ENCODE assay signal across 8 cellular contexts in genomic region chr4:38860788-38861424, GRCh38. TPM values are rescaled to one million over a fixed set of nuclear protein-coding genes. Genes with fewer than 3 reads are reported as not detected.
DNase-seq lines count a peak whose midpoint lies in the region; ATAC-seq and TF ChIP-seq lines count a peak whose summit lies in the region.

No MANE protein-coding gene starts in this region.

- no peak overlapping the region for H3K27ac Mint-ChIP-seq in activated naive CD8-positive, alpha-beta T cell treated with anti-CD3 and anti-CD28 coated beads, Interleukin-2, amount 10 ng/mL, durations not matched to agents 7 days and 5 days

- ATAC-seq in HG03196 (IDR thresholded peaks at IDR 0.05; ENCODE audit: unreplicated experiment) = peak; percentile 49
- ATAC-seq in activated naive CD8-positive, alpha-beta T cell treated with anti-CD3 and anti-CD28 coated beads, Interleukin-2, amount 10 ng/mL, durations not matched to agents 7 days and 5 days (ENCODE audit: low read depth) = peak; percentile 62

- H3K4me3 Mint-ChIP-seq in activated naive CD8-positive, alpha-beta T cell treated with anti-CD3 and anti-CD28 coated beads, Interleukin-2, amount 10 ng/mL, durations not matched to agents 7 days and 5 days = no peak overlapping the region

- H3K4me1 Mint-ChIP-seq in activated naive CD8-positive, alpha-beta T cell treated with anti-CD3 and anti-CD28 coated beads, Interleukin-2, amount 10 ng/mL, durations not matched to agents 7 days and 5 days = peaks cover 30% of the 10 kb centered on the region

- DNase-seq in 8988T (peak; percentile 30), SKM-1 treated with dmso at 0.1 percent for 144 hours (lab: John Stamatoyannopoulos, UW; ENCODE audit: unreplicated experiment) (peak; percentile 59), kidney tubule cell (ENCODE audit: low spot score) (peak; percentile 51), Ammon's horn (ENCODE audit: low spot score) (no peak)
- peak; percentile 43 for DNase-seq in activated naive CD8-positive, alpha-beta T cell treated with anti-CD3 and anti-CD28 coated beads, Interleukin-2, amount 10 ng/mL, durations not matched to agents 7 days and 5 days
- peak; percentile 4 to 61 (median 30) for DNase-seq in stimulated activated naive CD4-positive, alpha-beta T cell (lab: John Stamatoyannopoulos, UW)

- H3K27me3 Mint-ChIP-seq in activated naive CD8-positive, alpha-beta T cell treated with anti-CD3 and anti-CD28 coated beads, Interleukin-2, amount 10 ng/mL, durations not matched to agents 7 days and 5 days = peaks cover 6% of the 10 kb centered on the region

- POLR2A ChIA-PET in activated naive CD8-positive, alpha-beta T cell treated with anti-CD3 and anti-CD28 coated beads, Interleukin-2, amount 10 ng/mL, durations not matched to agents 7 days and 5 days (lab: Charles Lee) = no interaction called here

- TF ChIP-seq CTCF in GM12874 (IDR thresholded peaks at IDR 0.05; ENCODE audit: insufficient read depth, low read depth, low read length) = peak; percentile 86

- H3K9me3 Mint-ChIP-seq in activated naive CD8-positive, alpha-beta T cell treated with anti-CD3 and anti-CD28 coated beads, Interleukin-2, amount 10 ng/mL, durations not matched to agents 7 days and 5 days = no peaks in the 10 kb centered on the region

- no peaks in the 10 kb centered on the region for H3K36me3 Mint-ChIP-seq in activated naive CD8-positive, alpha-beta T cell treated with anti-CD3 and anti-CD28 coated beads, Interleukin-2, amount 10 ng/mL, durations not matched to agents 7 days and 5 days

RNA-seq across cellular contexts. Expression of gene TLR6, which starts 4.3 kb away (rescaled TPM):
- 1 to 10 TPM; 4.8 to 5.9 TPM for total RNA-seq in activated naive CD8-positive, alpha-beta T cell treated with anti-CD3 and anti-CD28 coated beads, Interleukin-2, amount 10 ng/mL, durations not matched to agents 7 days and 5 days

RNA-seq across cellular contexts. Expression of gene FAM114A1, which starts 6.7 kb away (rescaled TPM):
- total RNA-seq in activated naive CD8-positive, alpha-beta T cell treated with anti-CD3 and anti-CD28 coated beads, Interleukin-2, amount 10 ng/mL, durations not matched to agents 7 days and 5 days = under 1 TPM; 0.33 to 0.34 TPM

RNA-seq across cellular contexts. Expression of gene TLR1, which starts 56.3 kb away (rescaled TPM):
- 10 to 100 TPM; 14.9 to 17.2 TPM for total RNA-seq in activated naive CD8-positive, alpha-beta T cell treated with anti-CD3 and anti-CD28 coated beads, Interleukin-2, amount 10 ng/mL, durations not matched to agents 7 days and 5 days
